28 cellular contexts compared by ENCODE assay signal in genomic region chr7:26680616-26681015, GRCh38.
"Had no signal": no experiment of that assay in that cellular context is flagged by ENCODE, and none has a peak within 500 bp of the region (broad histone marks: within the 10 kb centered on the region; RNA-seq: fewer than 3 reads in every experiment).

No MANE protein-coding gene starts in this region.

- H3K4me1 ChIP-seq: ascending aorta, SJCRH30 had no signal

- H3K27me3 ChIP-seq: ascending aorta, SJCRH30 had no signal

- FAIRE-seq: TTC549 had no signal

- H3K27ac ChIP-seq: ascending aorta, cardiac muscle cell, SJCRH30, SK-N-MC had no signal

- ATAC-seq: activated CD8-positive, alpha-beta T cell treated with anti-CD3 and anti-CD28 coated beads for 36 hours; activated T-cell treated with anti-CD3 and anti-CD28 coated beads, Interleukin-2, amount 50 U/mL, for 72 hours; Panc1 had no signal

- H3K36me3 ChIP-seq: ascending aorta, cardiac muscle cell, SJCRH30 had no signal

- H3K4me3 ChIP-seq: ascending aorta, cardiac muscle cell, SJCRH30, SK-N-MC had no signal

- H3K9me3 ChIP-seq: ascending aorta, SJCRH30 had no signal

- DNase-seq: activated CD4-positive, alpha-beta T cell treated with anti-CD3 and anti-CD28 coated beads, Interleukin-2, amount 10 ng/mL, durations not matched to agents 24 days and 14 days; activated CD4-positive, alpha-beta T cell treated with anti-CD3 and anti-CD28 coated beads, Interleukin-2, amount 50 U/mL, for 4 hours; activated CD8-positive, alpha-beta T cell treated with anti-CD3 and anti-CD28 coated beads for 36 hours; activated gamma-delta T cell; activated naive CD4-positive, alpha-beta T cell treated with Interleukin-2 at 50 U/mL for 16 hours; activated naive CD8-positive, alpha-beta T cell treated with anti-CD3 and anti-CD28 coated beads, Interleukin-2, amount 10 ng/mL, durations not matched to agents 7 days and 5 days; activated T-cell treated with anti-CD3 and anti-CD28 coated beads, Interleukin-2, amount 50 U/mL, for 1 hour; activated T-cell treated with anti-CD3 and anti-CD28 coated beads, Interleukin-2, amount 50 U/mL, for 72 hours; amygdala; Kasumi-1; KG1; MM.1S; NCI-H1105 treated with DMSO at 0.1 percent for 48 hours; NCI-H1436; NCI-H1694 treated with DMSO at 0.1 percent for 48 hours; NCI-H2029; NCI-H345; NCI-H524 treated with DMSO at 0.1 percent for 48 hours; NCI-H748 treated with DMSO at 0.1 percent for 48 hours; NK-92 treated with Interleukin-12 subunit alpha and Interleukin-12 subunit beta, amount 100 ng/mL, for 24 hours; SHP77; SJCRH30; T1000 had no signal
